ENCODE assay signal across 35 cellular contexts in genomic region chr4:98434816-98435215, GRCh38.
"Had no signal": no experiment of that assay in that cellular context is flagged by ENCODE, and none has a peak within 500 bp of the region (broad histone marks: within the 10 kb centered on the region; RNA-seq: fewer than 3 reads in every experiment).

No MANE protein-coding gene starts in this region.

- H3K27me3 ChIP-seq: ascending aorta, Peyer's patch had no signal

- H3K27ac Mint-ChIP-seq: activated CD4-positive, alpha-beta memory T cell treated with anti-CD3 and anti-CD28 coated beads, Interleukin-2, amount 10 ng/mL, durations not matched to agents 7 days and 5 days; activated CD8-positive, alpha-beta memory T cell treated with anti-CD3 and anti-CD28 coated beads, Interleukin-2, amount 10 ng/mL, durations not matched to agents 7 days and 5 days; activated naive CD4-positive, alpha-beta T cell treated with anti-CD3 and anti-CD28 coated beads, Interleukin-2, amount 10 ng/mL, durations not matched to agents 7 days and 5 days; activated naive CD8-positive, alpha-beta T cell treated with anti-CD3 and anti-CD28 coated beads for 36 hours had no signal

- H3K9me3 Mint-ChIP-seq: activated CD4-positive, alpha-beta memory T cell treated with anti-CD3 and anti-CD28 coated beads, Interleukin-2, amount 10 ng/mL, durations not matched to agents 7 days and 5 days; activated naive CD4-positive, alpha-beta T cell treated with anti-CD3 and anti-CD28 coated beads, Interleukin-2, amount 10 ng/mL, durations not matched to agents 7 days and 5 days; activated naive CD8-positive, alpha-beta T cell treated with anti-CD3 and anti-CD28 coated beads for 36 hours had no signal

- H3K4me3 Mint-ChIP-seq: activated CD4-positive, alpha-beta memory T cell treated with anti-CD3 and anti-CD28 coated beads, Interleukin-2, amount 10 ng/mL, durations not matched to agents 7 days and 5 days; activated CD8-positive, alpha-beta memory T cell treated with anti-CD3 and anti-CD28 coated beads, Interleukin-2, amount 10 ng/mL, durations not matched to agents 7 days and 5 days; activated naive CD4-positive, alpha-beta T cell treated with anti-CD3 and anti-CD28 coated beads, Interleukin-2, amount 10 ng/mL, durations not matched to agents 7 days and 5 days; activated naive CD8-positive, alpha-beta T cell treated with anti-CD3 and anti-CD28 coated beads for 36 hours had no signal

- H3K9me3 ChIP-seq: ascending aorta, Peyer's patch had no signal

- H3K27me3 Mint-ChIP-seq: activated CD4-positive, alpha-beta memory T cell treated with anti-CD3 and anti-CD28 coated beads, Interleukin-2, amount 10 ng/mL, durations not matched to agents 7 days and 5 days; activated CD8-positive, alpha-beta memory T cell treated with anti-CD3 and anti-CD28 coated beads, Interleukin-2, amount 10 ng/mL, durations not matched to agents 7 days and 5 days; activated naive CD4-positive, alpha-beta T cell treated with anti-CD3 and anti-CD28 coated beads, Interleukin-2, amount 10 ng/mL, durations not matched to agents 7 days and 5 days; activated naive CD8-positive, alpha-beta T cell treated with anti-CD3 and anti-CD28 coated beads for 36 hours had no signal

- H3K4me3 ChIP-seq: ascending aorta, Peyer's patch had no signal

- ATAC-seq: activated CD8-positive, alpha-beta memory T cell treated with anti-CD3 and anti-CD28 coated beads, Interleukin-2, amount 10 ng/mL, durations not matched to agents 7 days and 5 days; Right ventricle myocardium inferior had no signal

- H3K27ac ChIP-seq: ascending aorta, Peyer's patch, RWPE1, WERI-Rb-1 had no signal

- DNase-seq: activated CD4-positive, alpha-beta memory T cell treated with anti-CD3 and anti-CD28 coated beads, Interleukin-2, amount 10 ng/mL, durations not matched to agents 7 days and 5 days; activated CD4-positive, alpha-beta T cell treated with anti-CD3 and anti-CD28 coated beads for 1 hour; activated CD4-positive, alpha-beta T cell treated with anti-CD3 and anti-CD28 coated beads for 48 hours; activated CD4-positive, CD25-positive, alpha-beta regulatory T cell; activated CD8-positive, alpha-beta memory T cell treated with anti-CD3 and anti-CD28 coated beads for 24 hours; activated CD8-positive, alpha-beta memory T cell treated with anti-CD3 and anti-CD28 coated beads, Interleukin-2, amount 10 ng/mL, durations not matched to agents 7 days and 5 days; activated CD8-positive, alpha-beta memory T cell treated with anti-CD3 and anti-CD28 coated beads, Interleukin-2, amount 50 U/mL, for 48 hours; activated effector memory CD4-positive, alpha-beta T cell treated with Interleukin-2 at 50 U/mL for 16 hours; activated naive CD4-positive, alpha-beta T cell treated with anti-CD3 and anti-CD28 coated beads, Interleukin-2, amount 10 ng/mL, durations not matched to agents 7 days and 5 days; activated naive CD8-positive, alpha-beta T cell treated with anti-CD3 and anti-CD28 coated beads for 36 hours; activated T-cell treated with anti-CD3 and anti-CD28 coated beads, Interleukin-2, amount 50 U/mL, for 48 hours; amygdala; cerebellar nuclear complex; Karpas-422; KBM-7; MM.1S; NCI-H1105; NCI-H1417 treated with DMSO at 0.1 percent for 48 hours; NCI-H187 treated with DMSO at 0.1 percent for 48 hours; NCI-H2081; NCI-H2171 treated with DMSO at 0.1 percent for 48 hours; NCI-H2227 treated with DMSO at 0.1 percent for 48 hours; NCI-H446; NCI-H510A treated with DMSO at 0.1 percent for 48 hours; NCI-H69; Peyer's patch; SIG-M5; SW 1271; T-helper 1 cell; T-helper 2 cell; T-helper 9 cell; WERI-Rb-1 had no signal

- H3K4me1 ChIP-seq: ascending aorta, Peyer's patch had no signal
